14 cellular contexts compared by ENCODE assay signal in genomic region chr14:92685784-92686355, GRCh38.
DNase-seq lines count a peak whose midpoint lies in the region; ATAC-seq and TF ChIP-seq lines count a peak whose summit lies in the region.
"Had no signal": no experiment of that assay in that cellular context is flagged by ENCODE, and none has a peak within 500 bp of the region (broad histone marks: within the 10 kb centered on the region; RNA-seq: fewer than 3 reads in every experiment).

No MANE protein-coding gene starts in this region.

- CTCF ChIA-PET in activated CD8-positive, alpha-beta T cell treated with anti-CD3 and anti-CD28 coated beads for 36 hours (lab: Charles Lee) = interaction anchor here (0.6 to 6.0 kb wide), 34 partner anchors 9 to 344 kb away, joined by 3 to 41 read pairs (median 5); no protein-coding TSS in a partner anchor
- CTCF ChIA-PET in RWPE1 (lab: Yijun Ruan, JAX) = interaction anchor here (0.6 to 1.5 kb wide), 8 partner anchors 9 to 547 kb away, joined by 3 to 8 read pairs (median 4); no protein-coding TSS in a partner anchor

- POLR2A ChIA-PET in activated CD8-positive, alpha-beta T cell treated with anti-CD3 and anti-CD28 coated beads for 36 hours (lab: Charles Lee) = interaction anchor here (1.0 to 1.3 kb wide), 2 partner anchors 9 kb away, joined by 3 to 4 read pairs; no protein-coding TSS in a partner anchor
- POLR2A ChIA-PET in RWPE1 (lab: Yijun Ruan, JAX; ENCODE audit: low non-redundant PET) = no interaction called here

- peaks cover 7% of the 10 kb centered on the region for H3K4me1 Mint-ChIP-seq in activated T-cell treated with anti-CD3 and anti-CD28 coated beads, Interleukin-2, amount 50 U/mL, for 72 hours (ENCODE audit: low read depth)
- peaks cover 8% of the 10 kb centered on the region for H3K4me1 Mint-ChIP-seq in activated CD8-positive, alpha-beta T cell treated with anti-CD3 and anti-CD28 coated beads for 36 hours (ENCODE audit: low read depth)
- H3K4me1 Mint-ChIP-seq in immature natural killer cell = peaks cover 15 to 20% of the 10 kb centered on the region in 2 donors
- H3K4me1 Mint-ChIP-seq in stimulated activated naive CD8-positive, alpha-beta T cell treated with anti-CD3 and anti-CD28 coated beads, Interleukin-15, amount 100 ng/mL, for 72 hours = peaks cover 37% of the 10 kb centered on the region

- DNase-seq in activated T-cell treated with anti-CD3 and anti-CD28 coated beads, Interleukin-2, amount 50 U/mL, for 72 hours = no peak
- DNase-seq in activated T-cell treated with anti-CD3 and anti-CD28 coated beads for 4 hours (no peak), immature natural killer cell (no peak), RWPE1 (ENCODE audit: low spot score) (no peak)
- no peak for DNase-seq in activated CD8-positive, alpha-beta T cell treated with anti-CD3 and anti-CD28 coated beads for 36 hours
- DNase-seq in stimulated activated naive CD8-positive, alpha-beta T cell treated with anti-CD3 and anti-CD28 coated beads, Interleukin-15, amount 100 ng/mL, for 72 hours = no peak
- DNase-seq: 8988T, Caco-2, H7, Karpas-422, NCI-H446, PC-9 had no signal

- no peak overlapping the region for H3K27ac ChIP-seq in RWPE1
- H3K27ac ChIP-seq: PC-9 had no signal

- no peak overlapping the region for H3K4me3 Mint-ChIP-seq in activated T-cell treated with anti-CD3 and anti-CD28 coated beads, Interleukin-2, amount 50 U/mL, for 72 hours
- H3K4me3 Mint-ChIP-seq in activated CD8-positive, alpha-beta T cell treated with anti-CD3 and anti-CD28 coated beads for 36 hours = no peak overlapping the region
- peak overlapping the region in 1 of 5 donors; percentile 17 for H3K4me3 Mint-ChIP-seq in immature natural killer cell
- H3K4me3 Mint-ChIP-seq in stimulated activated naive CD8-positive, alpha-beta T cell treated with anti-CD3 and anti-CD28 coated beads, Interleukin-15, amount 100 ng/mL, for 72 hours = no peak overlapping the region

- no peaks in the 10 kb centered on the region for H3K27me3 Mint-ChIP-seq in activated T-cell treated with anti-CD3 and anti-CD28 coated beads, Interleukin-2, amount 50 U/mL, for 72 hours (ENCODE audit: low read depth)
- H3K27me3 Mint-ChIP-seq in activated CD8-positive, alpha-beta T cell treated with anti-CD3 and anti-CD28 coated beads for 36 hours = no peaks in the 10 kb centered on the region
- peaks cover 6 to 21% (median 7%) of the 10 kb centered on the region in 3 donors for H3K27me3 Mint-ChIP-seq in immature natural killer cell (ENCODE audit: low read depth in 3 of 3)
- no peaks in the 10 kb centered on the region for H3K27me3 Mint-ChIP-seq in stimulated activated naive CD8-positive, alpha-beta T cell treated with anti-CD3 and anti-CD28 coated beads, Interleukin-15, amount 100 ng/mL, for 72 hours

- no peak for TF ChIP-seq CTCF in activated CD8-positive, alpha-beta T cell treated with anti-CD3 and anti-CD28 coated beads for 36 hours (IDR thresholded peaks at IDR 0.05)
- TF ChIP-seq CTCF in RWPE1 (conservative IDR thresholded peaks at IDR 0.05; ENCODE audit: low read depth) = no peak

- no peaks in the 10 kb centered on the region for H3K9me3 Mint-ChIP-seq in activated T-cell treated with anti-CD3 and anti-CD28 coated beads, Interleukin-2, amount 50 U/mL, for 72 hours
- H3K9me3 Mint-ChIP-seq in activated CD8-positive, alpha-beta T cell treated with anti-CD3 and anti-CD28 coated beads for 36 hours = no peaks in the 10 kb centered on the region
- H3K9me3 Mint-ChIP-seq in immature natural killer cell = no peaks in the 10 kb centered on the region
- no peaks in the 10 kb centered on the region for H3K9me3 Mint-ChIP-seq in stimulated activated naive CD8-positive, alpha-beta T cell treated with anti-CD3 and anti-CD28 coated beads, Interleukin-15, amount 100 ng/mL, for 72 hours

- intact Hi-C loops in activated CD8-positive, alpha-beta T cell treated with anti-CD3 and anti-CD28 coated beads for 36 hours (cut with micrococcal nuclease) = no loop called here

- H3K36me3 Mint-ChIP-seq in activated T-cell treated with anti-CD3 and anti-CD28 coated beads, Interleukin-2, amount 50 U/mL, for 72 hours (ENCODE audit: insufficient read depth in 2 of 2) = peaks cover 2 to 12% of the 10 kb centered on the region in 2 donors
- H3K36me3 Mint-ChIP-seq in activated CD8-positive, alpha-beta T cell treated with anti-CD3 and anti-CD28 coated beads for 36 hours (ENCODE audit: low read depth) = peaks cover 32% of the 10 kb centered on the region
- peaks cover 4 to 14% (median 6%) of the 10 kb centered on the region in 3 donors for H3K36me3 Mint-ChIP-seq in immature natural killer cell

- H3K27ac Mint-ChIP-seq in activated T-cell treated with anti-CD3 and anti-CD28 coated beads, Interleukin-2, amount 50 U/mL, for 72 hours = peak overlapping the region; percentile 11
- peak overlapping the region; percentile 34 for H3K27ac Mint-ChIP-seq in activated CD8-positive, alpha-beta T cell treated with anti-CD3 and anti-CD28 coated beads for 36 hours
- H3K27ac Mint-ChIP-seq in immature natural killer cell = peak overlapping the region; percentile 16 to 80 (median 30)
- H3K27ac Mint-ChIP-seq in stimulated activated naive CD8-positive, alpha-beta T cell treated with anti-CD3 and anti-CD28 coated beads, Interleukin-15, amount 100 ng/mL, for 72 hours = peak overlapping the region; percentile 86 to 93

- ATAC-seq in activated T-cell treated with anti-CD3 and anti-CD28 coated beads, Interleukin-2, amount 50 U/mL, for 72 hours (replicated peaks in 1 of 2) = no peak
- no peak for ATAC-seq in activated CD8-positive, alpha-beta T cell treated with anti-CD3 and anti-CD28 coated beads for 36 hours
- ATAC-seq in stimulated activated naive CD8-positive, alpha-beta T cell treated with anti-CD3 and anti-CD28 coated beads, Interleukin-15, amount 100 ng/mL, for 72 hours = no peak
- ATAC-seq in GM21526 (IDR thresholded peaks at IDR 0.05; ENCODE audit: low FRiP score, unreplicated experiment) (no peak), HG03039 (IDR thresholded peaks at IDR 0.05; ENCODE audit: unreplicated experiment) (no peak)

Comparison
In these comparisons a context has a peak if more than half of its experiments do, and no peak if none do; other contexts are left out.
1. H3K27ac Mint-ChIP-seq: peak in every context shown above with its lines; median percentile 90 in stimulated activated naive CD8-positive, alpha-beta T cell treated with anti-CD3 and anti-CD28 coated beads, Interleukin-15, amount 100 ng/mL, for 72 hours; 34 in activated CD8-positive, alpha-beta T cell treated with anti-CD3 and anti-CD28 coated beads for 36 hours; 30 in immature natural killer cell; 11 in activated T-cell treated with anti-CD3 and anti-CD28 coated beads, Interleukin-2, amount 50 U/mL, for 72 hours.